In genomic region chr1:95953005-95953404, GRCh38 we compare ENCODE assay signal across 10 cellular contexts.
A peak's percentile ranks its signal among the peaks of the same experiment; 100 is the strongest.
DNase-seq lines count a peak whose midpoint lies in the region; ATAC-seq, FAIRE-seq and TF ChIP-seq lines count a peak whose summit lies in the region.
"Had no signal": no experiment of that assay in that cellular context is flagged by ENCODE, and none has a peak within 500 bp of the region (broad histone marks: within the 10 kb centered on the region; RNA-seq: fewer than 3 reads in every experiment).

No MANE protein-coding gene starts in this region.

- H3K9me3 Mint-ChIP-seq in glutamatergic neuron (ENCODE audit: unreplicated experiment) = peaks cover 4% of the 10 kb centered on the region

- intact Hi-C loops in Right ventricle myocardium superior (cut with DNase I) = no loop called here
- intact Hi-C loops in cardiac septum (cut with DNase I) = no loop called here

- H3K27me3 Mint-ChIP-seq in glutamatergic neuron (ENCODE audit: unreplicated experiment) = no peaks in the 10 kb centered on the region

- no peaks in the 10 kb centered on the region for H3K9me2 ChIP-seq in MM.1S (replicated peaks; ENCODE audit: insufficient read depth, low read length)

- H3K9me3 ChIP-seq in MM.1S (replicated peaks; ENCODE audit: insufficient read depth, low read length) = no peaks in the 10 kb centered on the region

- no peaks in the 10 kb centered on the region for H3F3A ChIP-seq in MM.1S (ENCODE audit: insufficient read depth, low read length)

- ATAC-seq in Right ventricle myocardium superior (ENCODE audit: poor library complexity) = peak; percentile 48
- ATAC-seq in GM21390 (IDR thresholded peaks at IDR 0.05; ENCODE audit: unreplicated experiment) = no peak

- H3K9ac ChIP-seq in MM.1S (ENCODE audit: low read length) = no peak overlapping the region

- H3K79me2 ChIP-seq in MM.1S (ENCODE audit: low read length) = no peaks in the 10 kb centered on the region

- H3K36me3 Mint-ChIP-seq in glutamatergic neuron (ENCODE audit: unreplicated experiment) = no peaks in the 10 kb centered on the region

- H3K27me3 ChIP-seq in MM.1S (replicated peaks; ENCODE audit: insufficient read depth, low read length) = no peaks in the 10 kb centered on the region

- no peak overlapping the region for H3K4me2 ChIP-seq in MM.1S (ENCODE audit: low read depth, low read length)

- H4K20me1 ChIP-seq in MM.1S (ENCODE audit: insufficient read depth, low read length) = no peaks in the 10 kb centered on the region

- no peak overlapping the region for H3K4me3 Mint-ChIP-seq in glutamatergic neuron (ENCODE audit: unreplicated experiment)

- H3K27ac Mint-ChIP-seq in glutamatergic neuron (ENCODE audit: unreplicated experiment) = peak overlapping the region; percentile 45

- TF ChIP-seq CTCF in glutamatergic neuron (IDR thresholded peaks at IDR 0.05; ENCODE audit: partially characterized antibody, unreplicated experiment) (no peak), MM.1S (IDR thresholded peaks at IDR 0.05; ENCODE audit: low read length) (no peak)

- no peak overlapping the region for H2AFZ ChIP-seq in MM.1S (ENCODE audit: low read length)

- DNase-seq in Right ventricle myocardium superior (no peak), cardiac septum (ENCODE audit: low spot score) (no peak), RKO (ENCODE audit: low spot score) (peak; percentile 1), glutamatergic neuron (no peak), urothelium cell line (ENCODE audit: low spot score) (peak; percentile 11), OCI-M2 (lab: John Stamatoyannopoulos, UW; ENCODE audit: unreplicated experiment) (no peak), MM.1S (no peak)
- DNase-seq: C1 segment of cervical spinal cord, left cardiac atrium had no signal

- FAIRE-seq in urothelium cell line (lab: Jason Lieb, UNC) = no peak

- no peak overlapping the region for H3K4me3 ChIP-seq in MM.1S (ENCODE audit: low read length)

- no peaks in the 10 kb centered on the region for H3K4me1 ChIP-seq in MM.1S (ENCODE audit: low read length)

- no peak overlapping the region for H3K27ac ChIP-seq in MM.1S (ENCODE audit: low read length)

- no peaks in the 10 kb centered on the region for H3K36me3 ChIP-seq in MM.1S (replicated peaks; ENCODE audit: insufficient read depth, low read length)

- peaks cover 23% of the 10 kb centered on the region for H3K4me1 Mint-ChIP-seq in glutamatergic neuron (ENCODE audit: low read depth, unreplicated experiment)

Comparison
In these comparisons a context has a peak if more than half of its experiments do, and no peak if none do; other contexts are left out.
1. DNase-seq: peak in RKO (single experiment) and urothelium cell line (single experiment); none in Right ventricle myocardium superior (single experiment), cardiac septum (single experiment), glutamatergic neuron (single experiment), OCI-M2 (single experiment) and MM.1S (single experiment).